9 cellular contexts compared by ENCODE assay signal in the genomic region with DNA sequence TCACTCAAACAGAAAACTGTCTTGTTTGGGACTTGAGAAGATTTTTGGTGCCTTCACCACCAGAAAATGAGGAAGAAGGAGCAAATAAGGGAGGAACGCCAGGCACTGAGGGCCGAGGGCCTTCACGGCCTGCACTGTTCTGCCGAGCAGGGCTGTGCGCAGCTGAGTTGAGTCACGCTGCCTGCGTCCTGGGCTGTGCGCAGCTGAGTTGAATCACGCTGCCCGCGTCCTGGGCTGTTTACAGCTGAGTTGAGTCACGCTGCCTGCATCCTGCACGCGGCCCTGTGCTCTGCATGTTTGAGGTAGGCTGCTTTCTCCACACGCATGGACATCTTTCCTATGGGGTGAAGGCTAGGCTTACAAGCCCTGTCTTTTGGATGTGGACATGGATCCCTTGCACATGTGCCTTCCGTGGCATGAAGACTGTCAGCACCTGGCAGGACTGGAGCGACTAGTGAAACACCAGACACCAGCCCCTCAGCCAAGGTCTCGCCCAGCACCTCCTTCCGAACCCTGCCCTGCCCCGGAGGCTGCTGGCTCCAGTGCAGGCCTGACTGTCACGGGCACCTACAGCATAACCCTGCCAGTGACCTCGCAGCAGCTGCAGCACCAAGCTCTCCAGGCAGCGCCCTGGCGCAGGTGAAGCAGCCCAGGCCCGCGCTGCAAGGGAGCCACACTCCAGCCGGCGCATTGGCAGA.
A peak's percentile ranks its signal among the peaks of the same experiment; 100 is the strongest.
DNase-seq lines count a peak whose midpoint lies in the region; ATAC-seq and TF ChIP-seq lines count a peak whose summit lies in the region.
"Had no signal": no experiment of that assay in that cellular context is flagged by ENCODE, and none has a peak within 500 bp of the region (broad histone marks: within the 10 kb centered on the region; RNA-seq: fewer than 3 reads in every experiment).

No MANE protein-coding gene starts in this region.

- ATAC-seq in GM21526 (IDR thresholded peaks at IDR 0.05; ENCODE audit: low FRiP score, unreplicated experiment) = no peak
- ATAC-seq in GM19455 (IDR thresholded peaks at IDR 0.05; ENCODE audit: unreplicated experiment) = no peak

- TF ChIP-seq CTCF in AG04450 (IDR thresholded peaks at IDR 0.05; ENCODE audit: low read depth, low read length) (no peak), HEK293 (tag by site-specific recombination; IDR thresholded peaks at IDR 0.05) (no peak)

- CTCF ChIA-PET in AG04450 (lab: Charles Lee) = interaction anchor here (0.9 kb wide), 1 partner anchor 23 kb away, joined by 6 read pairs; no protein-coding TSS in a partner anchor
- CTCF ChIA-PET in HEK293 (lab: Yijun Ruan, JAX) = interaction anchor here (0.6 kb wide), 1 partner anchor 64 kb away, joined by 3 read pairs; no protein-coding TSS in a partner anchor

- peak; percentile 91 for DNase-seq in AG04450 (ENCODE audit: low read depth, low spot score)
- DNase-seq in SJSA1 (ENCODE audit: low read depth in 1 of 2, low spot score in 2 of 2) = peak; percentile 72 to 94
- peak; percentile 77 for DNase-seq in glomerular visceral epithelial cell (ENCODE audit: extremely low spot score)
- no peak for DNase-seq in foreskin melanocyte
- no peak for DNase-seq in activated T-cell treated with anti-CD3 and anti-CD28 coated beads, Interleukin-2, amount 50 U/mL, for 1 hour
- DNase-seq: right lobe of liver had no signal

- H3K4me3 ChIP-seq in AG04450 (ENCODE audit: low read depth, low read length) = no peak overlapping the region
- H3K4me3 ChIP-seq in HEK293 (ENCODE audit: low read depth, low read length) = no peak overlapping the region
- no peak overlapping the region for H3K4me3 ChIP-seq in SJSA1
- H3K4me3 ChIP-seq: right lobe of liver had no signal

- POLR2A ChIA-PET in AG04450 (lab: Yijun Ruan, JAX) (interaction anchor here (0.6 to 1.2 kb wide), 3 partner anchors 38 to 147 kb away, joined by 3 to 4 read pairs (median 4); a partner anchor contains a TSS), HEK293 (lab: Yijun Ruan, JAX) (interaction anchor here (0.6 kb wide), 1 partner anchor 137 kb away, joined by 3 read pairs; no protein-coding TSS in a partner anchor)

- no peaks in the 10 kb centered on the region for H3K27me3 ChIP-seq in AG04450 (ENCODE audit: control insufficient read depth, insufficient read depth, low read length)
- H3K27me3 ChIP-seq in SJSA1 (replicated peaks) = peaks cover 7% of the 10 kb centered on the region; the same call in 1 of the 2 replicates
- H3K27me3 ChIP-seq: right lobe of liver had no signal

- H3K36me3 ChIP-seq in HEK293 (ENCODE audit: control insufficient read depth in 2 of 2, insufficient read depth in 1 of 2, low read length in 2 of 2) (no peaks in the 10 kb centered on the region), SJSA1 (no peaks in the 10 kb centered on the region)
- H3K36me3 ChIP-seq: right lobe of liver had no signal

- H3K4me1 ChIP-seq in HEK293 (ENCODE audit: control insufficient read depth, insufficient read depth, low read length) (no peaks in the 10 kb centered on the region), SJSA1 (replicated peaks) (peaks cover 21% of the 10 kb centered on the region)
- H3K4me1 ChIP-seq: right lobe of liver had no signal

- H3K9me3 ChIP-seq in AG04450 (ENCODE audit: control insufficient read depth, insufficient read depth, low read length) (peaks cover 10% of the 10 kb centered on the region; the same call in 1 of the 2 replicates), HEK293 (ENCODE audit: control insufficient read depth, insufficient read depth, low read depth, low read length) (no peaks in the 10 kb centered on the region), SJSA1 (replicated peaks) (no peaks in the 10 kb centered on the region)
- H3K9me3 ChIP-seq: right lobe of liver had no signal

- H3K27ac ChIP-seq in AG04450 (ENCODE audit: low read depth, low read length) (peak overlapping the region; percentile 77), HEK293 (ENCODE audit: extremely low read depth, low read depth, low read length) (no peak overlapping the region), SJSA1 (peak overlapping the region; percentile 25; the same call in 1 of the 2 replicates)
- H3K27ac ChIP-seq: right lobe of liver had no signal

TF ChIP-seq in HEK293, 187 proteins besides CTCF, POLR2A, EP300 and RAD21:
- TF ChIP-seq ZNF596 (tag by site-specific recombination; IDR thresholded peaks at IDR 0.05) = no peak
- TF ChIP-seq, protein P1, sequence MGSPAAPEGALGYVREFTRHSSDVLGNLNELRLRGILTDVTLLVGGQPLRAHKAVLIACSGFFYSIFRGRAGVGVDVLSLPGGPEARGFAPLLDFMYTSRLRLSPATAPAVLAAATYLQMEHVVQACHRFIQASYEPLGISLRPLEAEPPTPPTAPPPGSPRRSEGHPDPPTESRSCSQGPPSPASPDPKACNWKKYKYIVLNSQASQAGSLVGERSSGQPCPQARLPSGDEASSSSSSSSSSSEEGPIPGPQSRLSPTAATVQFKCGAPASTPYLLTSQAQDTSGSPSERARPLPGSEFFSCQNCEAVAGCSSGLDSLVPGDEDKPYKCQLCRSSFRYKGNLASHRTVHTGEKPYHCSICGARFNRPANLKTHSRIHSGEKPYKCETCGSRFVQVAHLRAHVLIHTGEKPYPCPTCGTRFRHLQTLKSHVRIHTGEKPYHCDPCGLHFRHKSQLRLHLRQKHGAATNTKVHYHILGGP (tag by site-specific recombination; IDR thresholded peaks at IDR 0.05) = no peak
- TF ChIP-seq ZNF600 (tag by site-specific recombination; IDR thresholded peaks at IDR 0.05) = 0 out of 2 replicates have a peak, but pooled peaks have one; percentile 39
- TF ChIP-seq ZBTB20 (tag by site-specific recombination; IDR thresholded peaks at IDR 0.05) = peak; percentile 67
TF ChIP-seq in HEK293: peak in this region for 2.

Comparison
In these comparisons a context has a peak if more than half of its experiments do, and no peak if none do; other contexts are left out.
1. DNase-seq: peak in AG04450 (single experiment), SJSA1 (2 of 2) and glomerular visceral epithelial cell (single experiment); none in foreskin melanocyte (single experiment) and activated T-cell treated with anti-CD3 and anti-CD28 coated beads, Interleukin-2, amount 50 U/mL, for 1 hour (single experiment).